Comparison of ENCODE assay signal across 1 cellular context in genomic region chr20:25623736-25624499, GRCh38.
A peak's percentile ranks its signal among the peaks of the same experiment; 100 is the strongest.
TF ChIP-seq lines count a peak whose summit lies in the region.

NANP (minus strand) TSS chr20:25624014; CDS start chr20:25623948, 66 bp downstream.

TF ChIP-seq in HepG2, 621 proteins besides CTCF, POLR2A, EP300 and RAD21 (continued from another document and continues in another):
- peak; percentile 95 for TF ChIP-seq ZNF451 (CRISPR knock-in tag; IDR thresholded peaks at IDR 0.05)
- peak; percentile 87 for TF ChIP-seq ZSCAN5A (CRISPR knock-in tag; IDR thresholded peaks at IDR 0.05; ENCODE audit: borderline replicate concordance)
- TF ChIP-seq RERE (CRISPR knock-in tag; IDR thresholded peaks at IDR 0.05; ENCODE audit: low read depth) = no peak; the same call in 1 of the 2 replicates
- TF ChIP-seq ZNF138 (CRISPR knock-in tag; IDR thresholded peaks at IDR 0.05; ENCODE audit: low read depth) = peak; percentile 97
- TF ChIP-seq PAWR (CRISPR knock-in tag; IDR thresholded peaks at IDR 0.05; ENCODE audit: borderline replicate concordance) = peak; percentile 67
- TF ChIP-seq IKZF1 (IDR thresholded peaks at IDR 0.05) = no peak
- TF ChIP-seq BATF2 (CRISPR knock-in tag; IDR thresholded peaks at IDR 0.05) = peak; percentile 86
- TF ChIP-seq ZBTB40 (IDR thresholded peaks at IDR 0.05) = no peak
- TF ChIP-seq ZBTB40 (CRISPR knock-in tag; IDR thresholded peaks at IDR 0.05) = peak; percentile 97
- TF ChIP-seq GFI1 (CRISPR knock-in tag; IDR thresholded peaks at IDR 0.05; ENCODE audit: borderline replicate concordance) = peak; percentile 82; the same call in 1 of the 2 replicates
- peak; percentile 99 for TF ChIP-seq ZNF891 (CRISPR knock-in tag; IDR thresholded peaks at IDR 0.05)
- TF ChIP-seq MAF1 (CRISPR knock-in tag; IDR thresholded peaks at IDR 0.05; ENCODE audit: borderline replicate concordance) = peak; percentile 74; the same call in 1 of the 2 replicates
- TF ChIP-seq TCF7L2 (IDR thresholded peaks at IDR 0.05; ENCODE audit: low read depth, low read length) = no peak
- peak; percentile 99 for TF ChIP-seq ZNF816 (CRISPR knock-in tag; IDR thresholded peaks at IDR 0.05; ENCODE audit: borderline replicate concordance)
- TF ChIP-seq NR0B2 (CRISPR knock-in tag; IDR thresholded peaks at IDR 0.05) = peak; percentile 93
- TF ChIP-seq ZSCAN31 (CRISPR knock-in tag; IDR thresholded peaks at IDR 0.05; ENCODE audit: low read depth) = peak; percentile 98
- TF ChIP-seq DDIT3 (CRISPR knock-in tag; IDR thresholded peaks at IDR 0.05) = peak; percentile 82; the same call in 1 of the 2 replicates
- peak; percentile 97 for TF ChIP-seq ZNF616 (CRISPR knock-in tag; IDR thresholded peaks at IDR 0.05; ENCODE audit: low read depth)
- peak; percentile 99 for TF ChIP-seq KDM5B (CRISPR knock-in tag; IDR thresholded peaks at IDR 0.05; ENCODE audit: borderline replicate concordance)
- peak; percentile 26 for TF ChIP-seq ZBTB25 (CRISPR knock-in tag; IDR thresholded peaks at IDR 0.05)
- TF ChIP-seq ZBTB37 (CRISPR knock-in tag; IDR thresholded peaks at IDR 0.05) = peak; percentile 68; the same call in 1 of the 2 replicates
- TF ChIP-seq ZNF18 (CRISPR knock-in tag; IDR thresholded peaks at IDR 0.05; ENCODE audit: insufficient replicate concordance) = peak; percentile 95
- TF ChIP-seq PRPF4 (IDR thresholded peaks at IDR 0.05; ENCODE audit: low read depth, low read length, poor library complexity, severe bottlenecking) = no peak
- TF ChIP-seq PHF21A (CRISPR knock-in tag; IDR thresholded peaks at IDR 0.05) = peak; percentile 83
- TF ChIP-seq ZNF704 (CRISPR knock-in tag; IDR thresholded peaks at IDR 0.05; ENCODE audit: borderline replicate concordance) = peak; percentile 99
- TF ChIP-seq ZSCAN30 (CRISPR knock-in tag; IDR thresholded peaks at IDR 0.05) = peak; percentile 95; the same call in 1 of the 2 replicates
- TF ChIP-seq NFYC (CRISPR knock-in tag; IDR thresholded peaks at IDR 0.05) = no peak; the same call in 1 of the 2 replicates
- peak; percentile 92 for TF ChIP-seq SIN3A (IDR thresholded peaks at IDR 0.05; ENCODE audit: borderline replicate concordance, low read depth, low read length)
- peak; percentile 100; the same call in 1 of the 2 replicates for TF ChIP-seq ZNF550 (CRISPR knock-in tag; IDR thresholded peaks at IDR 0.05; ENCODE audit: borderline replicate concordance)
- TF ChIP-seq ZNF552 (CRISPR knock-in tag; IDR thresholded peaks at IDR 0.05; ENCODE audit: borderline replicate concordance) = no peak; the same call in 1 of the 2 replicates
- peak; percentile 100 for TF ChIP-seq ZNF446 (CRISPR knock-in tag; IDR thresholded peaks at IDR 0.05)
- TF ChIP-seq NFKBIZ (CRISPR knock-in tag; IDR thresholded peaks at IDR 0.05) = no peak
- TF ChIP-seq ZNF724P (CRISPR knock-in tag; IDR thresholded peaks at IDR 0.05; ENCODE audit: borderline replicate concordance) = peak; percentile 97
